ENCODE assay signal across 27 cellular contexts in genomic region chr6:84796343-84796742, GRCh38. TPM values are rescaled to one million over a fixed set of nuclear protein-coding genes. Genes with fewer than 3 reads are reported as not detected.
"Had no signal": no experiment of that assay in that cellular context is flagged by ENCODE, and none has a peak within 500 bp of the region (broad histone marks: within the 10 kb centered on the region; RNA-seq: fewer than 3 reads in every experiment).

No MANE protein-coding gene starts in this region.

- H3K79me2 ChIP-seq: hepatocyte had no signal

- DNase-seq: colonic mucosa; cortex of kidney; dermis blood vessel endothelial cell; dorsolateral prefrontal cortex; effector CD4-positive, alpha-beta T cell; effector CD8-positive, alpha-beta T cell; effector memory CD4-positive, alpha-beta T cell; effector memory CD8-positive, alpha-beta T cell; endodermal cell; erythroblast; esophagus squamous epithelium; foreskin keratinocyte; gastrocnemius medialis; glutamatergic neuron; head of caudate nucleus; heart left ventricle; heart right ventricle had no signal

- H3K4me1 ChIP-seq: colonic mucosa, esophagus muscularis mucosa, esophagus squamous epithelium, foreskin keratinocyte, gastrocnemius medialis, gastroesophageal sphincter, heart left ventricle, heart right ventricle had no signal

- FAIRE-seq: colon, endometrium, endothelial cell of umbilical vein, frontal cortex had no signal

- ATAC-seq: effector memory CD8-positive, alpha-beta T cell; esophagus mucosa; foreskin keratinocyte; gastrocnemius medialis; gastroesophageal sphincter; heart left ventricle; heart right ventricle had no signal

- H3K4me2 ChIP-seq: hepatocyte had no signal

- H3K27me3 ChIP-seq: colonic mucosa, esophagus muscularis mucosa, esophagus squamous epithelium, foreskin keratinocyte, gastrocnemius medialis, gastroesophageal sphincter, heart left ventricle, heart right ventricle, hepatocyte had no signal

- H3K27ac ChIP-seq: colonic mucosa, coronary artery, dorsolateral prefrontal cortex, epithelial cell of prostate, esophagus muscularis mucosa, esophagus squamous epithelium, foreskin keratinocyte, gastrocnemius medialis, gastroesophageal sphincter, heart left ventricle, heart right ventricle, hepatocyte had no signal

- H3K4me3 ChIP-seq: colonic mucosa, coronary artery, dorsolateral prefrontal cortex, esophagus muscularis mucosa, esophagus squamous epithelium, gastrocnemius medialis, gastroesophageal sphincter, heart left ventricle, heart right ventricle, hepatocyte had no signal

- H2AFZ ChIP-seq: hepatocyte had no signal

- H3K36me3 ChIP-seq: colonic mucosa, esophagus muscularis mucosa, esophagus squamous epithelium, gastrocnemius medialis, gastroesophageal sphincter, heart left ventricle, heart right ventricle had no signal

- H3K9me3 ChIP-seq: colonic mucosa, esophagus muscularis mucosa, esophagus squamous epithelium, gastrocnemius medialis, gastroesophageal sphincter, heart left ventricle had no signal

RNA-seq across cellular contexts. Expression of gene TBX18, which starts 31.9 kb away (rescaled TPM):
- total RNA-seq: foreskin keratinocyte had no signal
- polyA plus RNA-seq: foreskin keratinocyte had no signal
